Comparison of ENCODE assay signal across 8 cellular contexts in genomic region chrX:3651272-3651671, GRCh38.
DNase-seq lines count a peak whose midpoint lies in the region; ATAC-seq and TF ChIP-seq lines count a peak whose summit lies in the region.

No MANE protein-coding gene starts in this region.

- H3K9me3 ChIP-seq in hepatocyte (ENCODE audit: low read depth), result no peaks in the 10 kb centered on the region

- H3K27me3 ChIP-seq in hepatocyte, result no peaks in the 10 kb centered on the region

- H3K4me1 ChIP-seq in hepatocyte (ENCODE audit: insufficient read depth), result no peaks in the 10 kb centered on the region

- ATAC-seq in GM19395 (IDR thresholded peaks at IDR 0.05; ENCODE audit: unreplicated experiment) (peak; percentile 65), HG02973 (IDR thresholded peaks at IDR 0.05; ENCODE audit: unreplicated experiment) (no peak)

- H3K27ac ChIP-seq in hepatocyte, result no peak overlapping the region

- no peak overlapping the region for H3K4me3 ChIP-seq in hepatocyte

- H3K4me2 ChIP-seq in hepatocyte, result no peak overlapping the region

- peak; percentile 59 for TF ChIP-seq CTCF in hepatocyte (IDR thresholded peaks at IDR 0.05; ENCODE audit: poor library complexity)

- H2AFZ ChIP-seq in hepatocyte, result no peak overlapping the region

- H3K36me3 ChIP-seq in hepatocyte (replicated peaks; ENCODE audit: insufficient read depth, low read depth), result no peaks in the 10 kb centered on the region

- no peaks in the 10 kb centered on the region for H3K9me2 ChIP-seq in hepatocyte (replicated peaks; ENCODE audit: insufficient read depth)

- peak; percentile 28 for DNase-seq in AG08396 (ENCODE audit: low spot score)
- DNase-seq in SK-N-DZ (ENCODE audit: low spot score), result peak; percentile 4
- peak; percentile 46 for DNase-seq in hepatocyte (ENCODE audit: low spot score)
- DNase-seq in Ammon's horn (ENCODE audit: low spot score), result no peak
- DNase-seq in activated effector memory CD4-positive, alpha-beta T cell treated with Interleukin-2 at 50 U/mL for 16 hours, result no peak
- no peak for DNase-seq in foreskin melanocyte

- WGBS in hepatocyte (ENCODE audit: low lambda C conversion rate, missing lambda C conversion rate), result 49% methylated on average over 4 of the region's 4 CpGs

- H3K79me2 ChIP-seq in hepatocyte, result no peaks in the 10 kb centered on the region

- no peaks in the 10 kb centered on the region for H4K20me1 ChIP-seq in hepatocyte (ENCODE audit: insufficient read depth, poor library complexity, severe bottlenecking)

Comparison
In these comparisons a context has a peak if more than half of its experiments do, and no peak if none do; other contexts are left out.
1. DNase-seq: peak in AG08396 (single experiment), SK-N-DZ (single experiment) and hepatocyte (single experiment); none in Ammon's horn (single experiment), activated effector memory CD4-positive, alpha-beta T cell treated with Interleukin-2 at 50 U/mL for 16 hours (single experiment) and foreskin melanocyte (single experiment).